Comparison of ENCODE assay signal across 2 cellular contexts in the genomic region with DNA sequence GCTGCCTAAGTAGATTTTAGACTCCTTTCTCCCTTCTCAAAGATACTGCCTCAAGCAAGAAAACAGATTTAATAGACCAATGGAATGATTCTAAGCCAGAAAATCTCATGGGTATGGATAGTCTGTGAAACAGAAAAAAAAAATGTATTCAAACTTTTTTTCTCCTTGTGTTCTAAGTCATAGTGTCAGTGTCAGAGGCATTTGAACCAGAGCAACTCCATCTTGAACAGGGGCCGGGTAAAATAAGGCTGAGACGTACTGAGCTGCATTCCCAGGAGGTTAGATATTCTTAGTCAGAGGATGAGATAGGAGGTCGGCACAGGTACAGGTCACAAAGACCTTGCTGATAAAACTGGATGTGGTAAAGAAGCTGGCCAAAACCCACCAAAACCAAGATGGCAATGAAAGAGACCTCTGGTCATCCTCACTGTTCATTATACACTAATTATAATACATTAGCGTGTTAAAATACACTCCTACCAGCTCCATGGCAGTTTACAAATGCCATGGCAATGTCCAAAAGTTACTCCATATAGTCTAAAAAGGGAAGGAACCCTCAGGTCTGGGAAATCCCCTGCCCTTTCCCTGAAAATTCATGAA.
TF ChIP-seq lines count a peak whose summit lies in the region.

No MANE protein-coding gene starts in this region.

TF ChIP-seq in A549, 52 proteins besides CTCF, POLR2A, EP300 and RAD21:
- TF ChIP-seq, protein P1, sequence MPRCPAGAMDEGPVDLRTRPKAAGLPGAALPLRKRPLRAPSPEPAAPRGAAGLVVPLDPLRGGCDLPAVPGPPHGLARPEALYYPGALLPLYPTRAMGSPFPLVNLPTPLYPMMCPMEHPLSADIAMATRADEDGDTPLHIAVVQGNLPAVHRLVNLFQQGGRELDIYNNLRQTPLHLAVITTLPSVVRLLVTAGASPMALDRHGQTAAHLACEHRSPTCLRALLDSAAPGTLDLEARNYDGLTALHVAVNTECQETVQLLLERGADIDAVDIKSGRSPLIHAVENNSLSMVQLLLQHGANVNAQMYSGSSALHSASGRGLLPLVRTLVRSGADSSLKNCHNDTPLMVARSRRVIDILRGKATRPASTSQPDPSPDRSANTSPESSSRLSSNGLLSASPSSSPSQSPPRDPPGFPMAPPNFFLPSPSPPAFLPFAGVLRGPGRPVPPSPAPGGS (IDR thresholded peaks at IDR 0.05), result no peak
- no peak for TF ChIP-seq REST (IDR thresholded peaks at IDR 0.05)
- no peak for TF ChIP-seq SMC3 (IDR thresholded peaks at IDR 0.05)
- no peak for TF ChIP-seq HMGXB4 (CRISPR knock-in tag; IDR thresholded peaks at IDR 0.05; ENCODE audit: borderline replicate concordance)
- TF ChIP-seq NR3C1 (IDR thresholded peaks at IDR 0.05), result no peak
- no peak for TF ChIP-seq HDAC2 (IDR thresholded peaks at IDR 0.05)
- no peak for TF ChIP-seq BHLHE40 (IDR thresholded peaks at IDR 0.05; ENCODE audit: low read depth, low read length)
- no peak for TF ChIP-seq RNF2 (IDR thresholded peaks at IDR 0.05; ENCODE audit: borderline replicate concordance, low read depth)
- no peak for TF ChIP-seq EHF (CRISPR knock-in tag; IDR thresholded peaks at IDR 0.05)
- no peak for TF ChIP-seq NPAS2 (CRISPR knock-in tag; IDR thresholded peaks at IDR 0.05; ENCODE audit: borderline replicate concordance)
- no peak for TF ChIP-seq POLR2AphosphoS2 (conservative IDR thresholded peaks at IDR 0.05; ENCODE audit: low read length)

TF ChIP-seq in endothelial cell of umbilical vein, 7 proteins besides CTCF, POLR2A, EP300 and RAD21:
- TF ChIP-seq JUN (IDR thresholded peaks at IDR 0.05; ENCODE audit: borderline replicate concordance, insufficient read depth, insufficient read length, low read depth), result no peak
- no peak for TF ChIP-seq MAX (IDR thresholded peaks at IDR 0.05; ENCODE audit: insufficient read depth, insufficient read length)
- TF ChIP-seq FOS (IDR thresholded peaks at IDR 0.05; ENCODE audit: borderline replicate concordance, insufficient read depth, low read length), result no peak
- no peak for TF ChIP-seq EZH2 (IDR thresholded peaks at IDR 0.05; ENCODE audit: borderline replicate concordance, low read depth, low read length, severe bottlenecking)
- no peak for TF ChIP-seq MYC (IDR thresholded peaks at IDR 0.05; ENCODE audit: low read depth, low read length)
- TF ChIP-seq POLR2AphosphoS5 (IDR thresholded peaks at IDR 0.05; ENCODE audit: insufficient read depth, low read depth, low read length), result no peak
- TF ChIP-seq GATA2 (IDR thresholded peaks at IDR 0.05; ENCODE audit: insufficient read depth, insufficient read length, low read depth, low read length), result no peak
